In genomic region chr7:76983333-76983732, GRCh38 we compare ENCODE assay signal across 7 cellular contexts. TPM values are rescaled to one million over a fixed set of nuclear protein-coding genes. Genes with fewer than 3 reads are reported as not detected.
"Had no signal": no experiment of that assay in that cellular context is flagged by ENCODE, and none has a peak within 500 bp of the region (broad histone marks: within the 10 kb centered on the region; RNA-seq: fewer than 3 reads in every experiment).

No MANE protein-coding gene starts in this region.

RNA-seq across cellular contexts. Expression of gene SPDYE17, which starts 48.8 kb away (rescaled TPM):
- total RNA-seq: GM23248, GM23338, H1, H4, H7, H9, HFFc6 had no signal
- polyA plus RNA-seq: GM23248, GM23338, H1 had no signal
